Comparison of ENCODE assay signal across 10 cellular contexts in the genomic region with DNA sequence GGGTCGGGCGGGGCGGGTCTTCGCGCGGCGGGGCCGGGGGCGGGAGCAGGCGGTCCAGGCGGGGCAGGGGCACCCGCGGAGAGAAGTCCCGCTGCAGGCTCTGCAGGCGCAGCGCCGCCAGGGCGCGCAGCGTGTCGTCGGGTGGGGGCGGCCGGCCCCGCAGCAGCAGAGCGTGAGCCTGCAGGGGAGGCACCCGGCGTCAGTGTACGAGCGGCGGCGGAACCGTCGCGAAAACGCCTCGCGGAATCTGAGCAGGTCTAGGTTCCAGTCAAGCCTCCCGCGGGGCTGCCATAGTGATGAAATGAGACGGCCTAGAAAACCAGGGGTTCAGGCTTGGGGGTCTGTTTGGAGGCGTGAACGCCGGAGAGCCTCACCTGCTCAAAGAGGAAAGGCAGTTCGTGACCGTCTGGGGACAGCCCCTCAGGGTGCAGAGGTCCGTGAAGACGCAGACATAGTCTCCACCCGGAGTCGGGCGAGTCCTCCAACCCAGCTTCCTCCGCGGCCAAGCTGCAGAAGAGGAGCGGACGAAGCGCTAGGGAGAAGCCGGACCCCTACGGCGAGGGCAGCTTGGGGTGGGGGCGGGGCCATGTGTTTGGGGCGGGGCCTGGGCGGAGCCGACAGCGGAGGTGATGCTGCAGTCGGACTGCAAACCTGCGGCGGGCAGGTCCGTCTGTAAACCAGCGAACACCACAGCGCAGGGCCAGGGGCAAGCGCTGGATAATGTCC. TPM values are rescaled to one million over a fixed set of nuclear protein-coding genes. Genes with fewer than 3 reads are reported as not detected.
DNase-seq lines count a peak whose midpoint lies in the region; ATAC-seq and TF ChIP-seq lines count a peak whose summit lies in the region.
"Had no signal": no experiment of that assay in that cellular context is flagged by ENCODE, and none has a peak within 500 bp of the region (broad histone marks: within the 10 kb centered on the region; RNA-seq: fewer than 3 reads in every experiment).

No MANE protein-coding gene starts in this region.

- H3K4me3 ChIP-seq in iPS DF 6.9 (ENCODE audit: low read length): peak overlapping the region; percentile 36; the same call in 1 of the 2 replicates
- H3K4me3 ChIP-seq: upper lobe of right lung had no signal

- H3K4me3 Mint-ChIP-seq in H9: peak overlapping the region; percentile 68 to 72
- H3K4me3 Mint-ChIP-seq in activated T-cell treated with anti-CD3 and anti-CD28 coated beads, Interleukin-2, amount 50 U/mL, for 4 hours: peak overlapping the region; percentile 62

- H3K27ac Mint-ChIP-seq in H9: peak overlapping the region in 1 of 3 experiments; percentile 85; a peak in 3 of 7 replicates

- peaks cover 4% of the 10 kb centered on the region; the same call in 1 of the 2 replicates for H3K27me3 Mint-ChIP-seq in H9 (ENCODE audit: low read depth)
- H3K27me3 Mint-ChIP-seq in activated T-cell treated with anti-CD3 and anti-CD28 coated beads, Interleukin-2, amount 50 U/mL, for 4 hours (ENCODE audit: low read depth): peaks cover 38% of the 10 kb centered on the region

- H3K4me1 ChIP-seq in H9 (ENCODE audit: insufficient read depth, low read length): peaks cover 4% of the 10 kb centered on the region; the same call in 1 of the 2 replicates
- peaks cover 14% of the 10 kb centered on the region for H3K4me1 ChIP-seq in iPS DF 6.9 (ENCODE audit: control insufficient read depth, insufficient read depth, low read length)

- no peaks in the 10 kb centered on the region for H4K20me1 ChIP-seq in H9 (ENCODE audit: control insufficient read depth, insufficient read depth, insufficient read length)

- H3K18ac ChIP-seq in H9 (ENCODE audit: insufficient read length, low read depth, low read length): no peak overlapping the region

- H3K9me3 Mint-ChIP-seq in H9: no peaks in the 10 kb centered on the region
- H3K9me3 Mint-ChIP-seq in activated T-cell treated with anti-CD3 and anti-CD28 coated beads, Interleukin-2, amount 50 U/mL, for 4 hours: no peaks in the 10 kb centered on the region

- no peak overlapping the region for H4K5ac ChIP-seq in H9 (ENCODE audit: insufficient read length, low read depth, low read length)

- H2AFZ ChIP-seq in H9 (ENCODE audit: low read length): no peak overlapping the region

- TF ChIP-seq CTCF in H9 (conservative IDR thresholded peaks at IDR 0.05): peak; percentile 19; the same call in 1 of the 3 replicates

- H2BK15ac ChIP-seq in H9 (ENCODE audit: low read depth, low read length): no peak overlapping the region

- H3K56ac ChIP-seq in H9 (ENCODE audit: insufficient read length, low read depth, low read length): no peak overlapping the region

- H4K8ac ChIP-seq in H9 (replicated peaks; ENCODE audit: insufficient read length, low read depth, low read length): no peak overlapping the region

- H3K4ac ChIP-seq in H9 (ENCODE audit: low read depth, low read length): no peak overlapping the region

- H3K27ac ChIP-seq in H9 (ENCODE audit: insufficient read length, low read depth, low read length) (no peak overlapping the region), iPS DF 6.9 (ENCODE audit: low read length) (no peak overlapping the region)
- H3K27ac ChIP-seq: KMS-11 had no signal

- H2BK20ac ChIP-seq in H9 (ENCODE audit: low read depth, low read length, poor library complexity, severe bottlenecking): no peak overlapping the region

- H3K4me1 Mint-ChIP-seq in H9: peaks cover 28 to 44% of the 10 kb centered on the region in 2 experiments
- H3K4me1 Mint-ChIP-seq in activated T-cell treated with anti-CD3 and anti-CD28 coated beads, Interleukin-2, amount 50 U/mL, for 4 hours (ENCODE audit: low read depth): peaks cover 23% of the 10 kb centered on the region

- H2BK12ac ChIP-seq in H9 (ENCODE audit: insufficient read length, low read depth, low read length): no peak overlapping the region

- H3K79me2 ChIP-seq in H9 (ENCODE audit: insufficient read depth, low read length): no peaks in the 10 kb centered on the region

- no peak overlapping the region for H2BK120ac ChIP-seq in H9 (ENCODE audit: low read depth, low read length, poor library complexity, severe bottlenecking)

- H3T11ph ChIP-seq in H9 (ENCODE audit: low read length): no peak overlapping the region

- peak; percentile 96 for DNase-seq in H9
- no peak for DNase-seq in activated T-cell treated with anti-CD3 and anti-CD28 coated beads, Interleukin-2, amount 50 U/mL, for 4 hours
- DNase-seq in iPS DF 6.9 (ENCODE audit: low read depth, low spot score): no peak
- DNase-seq in stimulated activated naive CD4-positive, alpha-beta T cell (lab: John Stamatoyannopoulos, UW): peak in 5 of 6 experiments; percentile 21 to 48 (median 41)
- DNase-seq in HuH-7 (ENCODE audit: low spot score): no peak
- DNase-seq in NCI-H2196 (lab: John Stamatoyannopoulos, UW; ENCODE audit: unreplicated experiment): no peak
- DNase-seq: upper lobe of right lung had no signal

- H3K9me3 ChIP-seq in H9 (ENCODE audit: control insufficient read depth, low read depth, low read length) (no peaks in the 10 kb centered on the region), iPS DF 6.9 (ENCODE audit: control insufficient read depth, insufficient read depth, low read length) (no peaks in the 10 kb centered on the region)
- H3K9me3 ChIP-seq: upper lobe of right lung had no signal

- peak overlapping the region; percentile 62 for H3K4me2 ChIP-seq in H9 (ENCODE audit: insufficient read depth, insufficient read length, low read length)
- H3K4me2 ChIP-seq: KMS-11 had no signal

- no peak overlapping the region for H2BK5ac ChIP-seq in H9 (ENCODE audit: insufficient read length, low read length)

- no peak overlapping the region; the same call in 1 of the 2 replicates for H3K14ac ChIP-seq in H9 (ENCODE audit: insufficient read depth, low read length)

- H3K27me3 ChIP-seq in H9 (ENCODE audit: insufficient read depth, low read length): no peaks in the 10 kb centered on the region
- H3K27me3 ChIP-seq in iPS DF 6.9 (ENCODE audit: control insufficient read depth, insufficient read depth, low read length): no peaks in the 10 kb centered on the region
- H3K27me3 ChIP-seq: upper lobe of right lung had no signal

- H3K36me3 Mint-ChIP-seq in H9 (ENCODE audit: insufficient read depth in 1 of 3, low read depth in 3 of 3): peaks cover 26 to 57% (median 47%) of the 10 kb centered on the region in 3 experiments
- peaks cover 13% of the 10 kb centered on the region for H3K36me3 Mint-ChIP-seq in activated T-cell treated with anti-CD3 and anti-CD28 coated beads, Interleukin-2, amount 50 U/mL, for 4 hours (ENCODE audit: insufficient read depth)

- no peaks in the 10 kb centered on the region for H3K79me1 ChIP-seq in H9 (ENCODE audit: insufficient read depth, low read depth, low read length, poor library complexity, severe bottlenecking)

- peak; percentile 83 to 84 for ATAC-seq in activated T-cell treated with anti-CD3 and anti-CD28 coated beads, Interleukin-2, amount 50 U/mL, for 4 hours
- ATAC-seq in HG03354 (IDR thresholded peaks at IDR 0.05; ENCODE audit: poor library complexity, severe bottlenecking, unreplicated experiment) (no peak), HG03159 (IDR thresholded peaks at IDR 0.05; ENCODE audit: unreplicated experiment) (no peak)
- ATAC-seq: upper lobe of right lung had no signal

- no peak overlapping the region for H3K9ac ChIP-seq in H9 (ENCODE audit: extremely low read depth, insufficient read length, low read length)
- H3K9ac ChIP-seq: KMS-11 had no signal

- peaks cover 19% of the 10 kb centered on the region for H3K23me2 ChIP-seq in H9 (ENCODE audit: insufficient read length, low read depth, low read length, poor library complexity, severe bottlenecking)

- no peak overlapping the region for H3K23ac ChIP-seq in H9 (ENCODE audit: insufficient read length, low read depth, low read length)

- no peak overlapping the region for H4K91ac ChIP-seq in H9 (ENCODE audit: insufficient read length, low read depth, low read length)

- WGBS in H9 (ENCODE audit: extremely low coverage, insufficient read length, low lambda C conversion rate): no CpG with 5 or more reads among the region's 71 CpGs
- WGBS in iPS DF 6.9 (ENCODE audit: insufficient coverage, insufficient read length): no CpG with 5 or more reads among the region's 71 CpGs

- H2AK5ac ChIP-seq in H9 (ENCODE audit: insufficient read length, low read length): no peak overlapping the region

- peaks cover 9% of the 10 kb centered on the region for H3K36me3 ChIP-seq in iPS DF 6.9 (ENCODE audit: control insufficient read depth, insufficient read depth, low read length)

RNA-seq across cellular contexts. Expression of a gene that starts 6.4 kb away (rescaled TPM):
- total RNA-seq in H9 (2021): 21.4 and 22.3 TPM in 2 replicates
- 1 to 10 TPM in 1 of 3 donors, under 1 TPM in 2; 0.56 to 1.2 (median 0.63) TPM for total RNA-seq in activated T-cell treated with anti-CD3 and anti-CD28 coated beads, Interleukin-2, amount 50 U/mL, for 4 hours

RNA-seq across cellular contexts. Expression of a gene that starts 11.3 kb away (rescaled TPM):
- 20.4 and 22.0 TPM in 2 replicates for total RNA-seq in H9 (2021)
- 1 to 10 TPM; 5.6 to 7.1 (median 5.9) TPM for total RNA-seq in activated T-cell treated with anti-CD3 and anti-CD28 coated beads, Interleukin-2, amount 50 U/mL, for 4 hours

RNA-seq across cellular contexts. Expression of a gene that starts 11.3 kb away (rescaled TPM):
- 1.0 TPM in 2 replicates for total RNA-seq in H9 (2021)
- total RNA-seq in activated T-cell treated with anti-CD3 and anti-CD28 coated beads, Interleukin-2, amount 50 U/mL, for 4 hours: under 1 TPM; 0.25 to 0.43 (median 0.32) TPM

RNA-seq across cellular contexts. Expression of a gene that starts 12.0 kb away (rescaled TPM):
- total RNA-seq in H9 (2021): 7.5 and 7.7 TPM in 2 replicates
- total RNA-seq in activated T-cell treated with anti-CD3 and anti-CD28 coated beads, Interleukin-2, amount 50 U/mL, for 4 hours: 1 to 10 TPM in 1 of 3 donors, under 1 TPM in 2; 0.73 to 1.3 (median 0.79) TPM

Comparison
In these comparisons a context has a peak if more than half of its experiments do, and no peak if none do; other contexts are left out.
1. DNase-seq: peak in H9 (single experiment) and stimulated activated naive CD4-positive, alpha-beta T cell (5 of 6); none in activated T-cell treated with anti-CD3 and anti-CD28 coated beads, Interleukin-2, amount 50 U/mL, for 4 hours (single experiment), iPS DF 6.9 (single experiment), HuH-7 (single experiment) and NCI-H2196 (single experiment).
2. ATAC-seq: peak in activated T-cell treated with anti-CD3 and anti-CD28 coated beads, Interleukin-2, amount 50 U/mL, for 4 hours (2 of 2); none in HG03354 (single experiment) and HG03159 (single experiment).
3. RNA of a gene that starts 6.4 kb away (total RNA-seq): 21.4 to 22.3 TPM in H9; 0.56 to 1.2 TPM in activated T-cell treated with anti-CD3 and anti-CD28 coated beads, Interleukin-2, amount 50 U/mL, for 4 hours; every median in the first group is over 10 times any median in the second.